In the genomic region with DNA sequence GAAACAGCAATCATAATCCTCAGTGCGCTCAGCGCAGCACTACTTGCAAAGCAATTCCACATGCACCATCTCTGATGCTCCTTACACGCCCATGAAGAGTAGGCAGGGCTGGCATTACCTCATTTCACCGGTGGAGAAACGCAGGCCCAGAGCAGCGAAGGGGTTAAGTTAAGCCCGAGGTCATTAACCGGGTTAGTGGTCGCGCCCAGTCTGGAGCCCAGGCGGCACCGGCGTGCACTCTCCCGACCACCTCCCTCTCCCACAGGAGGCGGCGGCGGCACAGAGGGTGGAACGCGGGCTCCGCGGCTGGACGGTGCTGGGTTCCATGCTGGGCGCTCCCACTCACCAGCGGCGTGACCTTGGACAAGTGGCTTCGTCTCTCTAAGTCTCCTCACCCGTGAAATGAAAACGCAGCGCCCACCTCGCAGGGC, we compare ENCODE assay signal across 1 cellular context.
TF ChIP-seq lines count a peak whose summit lies in the region.

No MANE protein-coding gene starts in this region.

TF ChIP-seq in endothelial cell of umbilical vein, 7 proteins besides CTCF, POLR2A, EP300 and RAD21:
- TF ChIP-seq MYC (IDR thresholded peaks at IDR 0.05; ENCODE audit: low read depth, low read length): no peak
TF ChIP-seq in endothelial cell of umbilical vein: peak in this region for 0.
